1 cellular context compared by ENCODE assay signal in the genomic region with DNA sequence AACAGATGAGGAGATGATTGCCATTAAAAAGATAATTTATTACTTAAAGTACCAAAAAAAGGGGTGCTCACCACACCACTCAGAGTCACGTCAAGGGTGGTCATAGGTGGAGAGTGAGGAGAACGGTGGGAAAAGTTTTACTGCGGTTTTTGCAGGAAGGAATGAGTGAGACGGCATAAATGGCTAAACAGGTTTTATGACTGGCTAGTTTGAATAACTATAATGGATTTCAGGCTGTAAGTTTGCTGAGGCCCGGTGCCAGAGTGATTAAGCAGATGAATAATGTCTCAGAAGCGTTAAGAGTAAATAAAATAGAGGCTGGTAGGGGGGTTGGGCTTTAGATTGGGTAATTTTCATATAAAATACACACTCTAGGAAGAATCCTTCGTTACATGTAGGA.
TF ChIP-seq lines count a peak whose summit lies in the region.

No MANE protein-coding gene starts in this region.

TF ChIP-seq in GM23338, 12 proteins besides CTCF, POLR2A, EP300 and RAD21 (continued from another document):
- TF ChIP-seq, protein P1, sequence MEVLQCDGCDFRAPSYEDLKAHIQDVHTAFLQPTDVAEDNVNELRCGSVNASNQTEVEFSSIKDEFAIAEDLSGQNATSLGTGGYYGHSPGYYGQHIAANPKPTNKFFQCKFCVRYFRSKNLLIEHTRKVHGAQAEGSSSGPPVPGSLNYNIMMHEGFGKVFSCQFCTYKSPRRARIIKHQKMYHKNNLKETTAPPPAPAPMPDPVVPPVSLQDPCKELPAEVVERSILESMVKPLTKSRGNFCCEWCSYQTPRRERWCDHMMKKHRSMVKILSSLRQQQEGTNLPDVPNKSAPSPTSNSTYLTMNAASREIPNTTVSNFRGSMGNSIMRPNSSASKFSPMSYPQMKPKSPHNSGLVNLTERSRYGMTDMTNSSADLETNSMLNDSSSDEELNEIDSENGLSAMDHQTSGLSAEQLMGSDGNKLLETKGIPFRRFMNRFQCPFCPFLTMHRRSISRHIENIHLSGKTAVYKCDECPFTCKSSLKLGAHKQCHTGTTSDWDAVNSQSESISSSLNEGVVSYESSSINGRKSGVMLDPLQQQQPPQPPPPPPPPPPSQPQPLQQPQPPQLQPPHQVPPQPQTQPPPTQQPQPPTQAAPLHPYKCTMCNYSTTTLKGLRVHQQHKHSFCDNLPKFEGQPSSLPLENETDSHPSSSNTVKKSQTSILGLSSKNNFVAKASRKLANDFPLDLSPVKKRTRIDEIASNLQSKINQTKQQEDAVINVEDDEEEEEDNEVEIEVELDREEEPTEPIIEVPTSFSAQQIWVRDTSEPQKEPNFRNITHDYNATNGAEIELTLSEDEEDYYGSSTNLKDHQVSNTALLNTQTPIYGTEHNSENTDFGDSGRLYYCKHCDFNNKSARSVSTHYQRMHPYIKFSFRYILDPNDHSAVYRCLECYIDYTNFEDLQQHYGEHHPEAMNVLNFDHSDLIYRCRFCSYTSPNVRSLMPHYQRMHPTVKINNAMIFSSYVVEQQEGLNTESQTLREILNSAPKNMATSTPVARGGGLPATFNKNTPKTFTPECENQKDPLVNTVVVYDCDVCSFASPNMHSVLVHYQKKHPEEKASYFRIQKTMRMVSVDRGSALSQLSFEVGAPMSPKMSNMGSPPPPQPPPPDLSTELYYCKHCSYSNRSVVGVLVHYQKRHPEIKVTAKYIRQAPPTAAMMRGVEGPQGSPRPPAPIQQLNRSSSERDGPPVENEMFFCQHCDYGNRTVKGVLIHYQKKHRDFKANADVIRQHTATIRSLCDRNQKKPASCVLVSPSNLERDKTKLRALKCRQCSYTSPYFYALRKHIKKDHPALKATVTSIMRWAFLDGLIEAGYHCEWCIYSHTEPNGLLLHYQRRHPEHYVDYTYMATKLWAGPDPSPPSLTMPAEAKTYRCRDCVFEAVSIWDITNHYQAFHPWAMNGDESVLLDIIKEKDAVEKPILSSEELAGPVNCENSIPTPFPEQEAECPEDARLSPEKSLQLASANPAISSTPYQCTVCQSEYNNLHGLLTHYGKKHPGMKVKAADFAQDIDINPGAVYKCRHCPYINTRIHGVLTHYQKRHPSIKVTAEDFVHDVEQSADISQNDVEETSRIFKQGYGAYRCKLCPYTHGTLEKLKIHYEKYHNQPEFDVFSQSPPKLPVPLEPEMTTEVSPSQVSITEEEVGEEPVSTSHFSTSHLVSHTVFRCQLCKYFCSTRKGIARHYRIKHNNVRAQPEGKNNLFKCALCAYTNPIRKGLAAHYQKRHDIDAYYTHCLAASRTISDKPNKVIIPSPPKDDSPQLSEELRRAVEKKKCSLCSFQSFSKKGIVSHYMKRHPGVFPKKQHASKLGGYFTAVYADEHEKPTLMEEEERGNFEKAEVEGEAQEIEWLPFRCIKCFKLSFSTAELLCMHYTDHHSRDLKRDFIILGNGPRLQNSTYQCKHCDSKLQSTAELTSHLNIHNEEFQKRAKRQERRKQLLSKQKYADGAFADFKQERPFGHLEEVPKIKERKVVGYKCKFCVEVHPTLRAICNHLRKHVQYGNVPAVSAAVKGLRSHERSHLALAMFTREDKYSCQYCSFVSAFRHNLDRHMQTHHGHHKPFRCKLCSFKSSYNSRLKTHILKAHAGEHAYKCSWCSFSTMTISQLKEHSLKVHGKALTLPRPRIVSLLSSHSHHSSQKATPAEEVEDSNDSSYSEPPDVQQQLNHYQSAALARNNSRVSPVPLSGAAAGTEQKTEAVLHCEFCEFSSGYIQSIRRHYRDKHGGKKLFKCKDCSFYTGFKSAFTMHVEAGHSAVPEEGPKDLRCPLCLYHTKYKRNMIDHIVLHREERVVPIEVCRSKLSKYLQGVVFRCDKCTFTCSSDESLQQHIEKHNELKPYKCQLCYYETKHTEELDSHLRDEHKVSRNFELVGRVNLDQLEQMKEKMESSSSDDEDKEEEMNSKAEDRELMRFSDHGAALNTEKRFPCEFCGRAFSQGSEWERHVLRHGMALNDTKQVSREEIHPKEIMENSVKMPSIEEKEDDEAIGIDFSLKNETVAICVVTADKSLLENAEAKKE (CRISPR knock-in tag; IDR thresholded peaks at IDR 0.05): no peak
- TF ChIP-seq, protein P2, sequence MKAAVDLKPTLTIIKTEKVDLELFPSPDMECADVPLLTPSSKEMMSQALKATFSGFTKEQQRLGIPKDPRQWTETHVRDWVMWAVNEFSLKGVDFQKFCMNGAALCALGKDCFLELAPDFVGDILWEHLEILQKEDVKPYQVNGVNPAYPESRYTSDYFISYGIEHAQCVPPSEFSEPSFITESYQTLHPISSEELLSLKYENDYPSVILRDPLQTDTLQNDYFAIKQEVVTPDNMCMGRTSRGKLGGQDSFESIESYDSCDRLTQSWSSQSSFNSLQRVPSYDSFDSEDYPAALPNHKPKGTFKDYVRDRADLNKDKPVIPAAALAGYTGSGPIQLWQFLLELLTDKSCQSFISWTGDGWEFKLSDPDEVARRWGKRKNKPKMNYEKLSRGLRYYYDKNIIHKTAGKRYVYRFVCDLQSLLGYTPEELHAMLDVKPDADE (IDR thresholded peaks at IDR 0.05): no peak
- TF ChIP-seq EZH2phosphoT487 (IDR thresholded peaks at IDR 0.05; ENCODE audit: unreplicated experiment) (no peak), NANOG (IDR thresholded peaks at IDR 0.05; ENCODE audit: borderline replicate concordance) (no peak), ZNF331 (CRISPR knock-in tag; IDR thresholded peaks at IDR 0.05; ENCODE audit: low read depth) (no peak), STAT1 (IDR thresholded peaks at IDR 0.05; ENCODE audit: unreplicated experiment) (no peak), EZH2 (IDR thresholded peaks at IDR 0.05; ENCODE audit: low read depth, unreplicated experiment) (no peak), JUNB (IDR thresholded peaks at IDR 0.05; ENCODE audit: unreplicated experiment) (no peak)
- TF ChIP-seq, protein P3, sequence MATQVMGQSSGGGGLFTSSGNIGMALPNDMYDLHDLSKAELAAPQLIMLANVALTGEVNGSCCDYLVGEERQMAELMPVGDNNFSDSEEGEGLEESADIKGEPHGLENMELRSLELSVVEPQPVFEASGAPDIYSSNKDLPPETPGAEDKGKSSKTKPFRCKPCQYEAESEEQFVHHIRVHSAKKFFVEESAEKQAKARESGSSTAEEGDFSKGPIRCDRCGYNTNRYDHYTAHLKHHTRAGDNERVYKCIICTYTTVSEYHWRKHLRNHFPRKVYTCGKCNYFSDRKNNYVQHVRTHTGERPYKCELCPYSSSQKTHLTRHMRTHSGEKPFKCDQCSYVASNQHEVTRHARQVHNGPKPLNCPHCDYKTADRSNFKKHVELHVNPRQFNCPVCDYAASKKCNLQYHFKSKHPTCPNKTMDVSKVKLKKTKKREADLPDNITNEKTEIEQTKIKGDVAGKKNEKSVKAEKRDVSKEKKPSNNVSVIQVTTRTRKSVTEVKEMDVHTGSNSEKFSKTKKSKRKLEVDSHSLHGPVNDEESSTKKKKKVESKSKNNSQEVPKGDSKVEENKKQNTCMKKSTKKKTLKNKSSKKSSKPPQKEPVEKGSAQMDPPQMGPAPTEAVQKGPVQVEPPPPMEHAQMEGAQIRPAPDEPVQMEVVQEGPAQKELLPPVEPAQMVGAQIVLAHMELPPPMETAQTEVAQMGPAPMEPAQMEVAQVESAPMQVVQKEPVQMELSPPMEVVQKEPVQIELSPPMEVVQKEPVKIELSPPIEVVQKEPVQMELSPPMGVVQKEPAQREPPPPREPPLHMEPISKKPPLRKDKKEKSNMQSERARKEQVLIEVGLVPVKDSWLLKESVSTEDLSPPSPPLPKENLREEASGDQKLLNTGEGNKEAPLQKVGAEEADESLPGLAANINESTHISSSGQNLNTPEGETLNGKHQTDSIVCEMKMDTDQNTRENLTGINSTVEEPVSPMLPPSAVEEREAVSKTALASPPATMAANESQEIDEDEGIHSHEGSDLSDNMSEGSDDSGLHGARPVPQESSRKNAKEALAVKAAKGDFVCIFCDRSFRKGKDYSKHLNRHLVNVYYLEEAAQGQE (IDR thresholded peaks at IDR 0.05; ENCODE audit: unreplicated experiment): no peak
TF ChIP-seq in GM23338: peak in this region for 0.
